17 cellular contexts compared by ENCODE assay signal in the genomic region with DNA sequence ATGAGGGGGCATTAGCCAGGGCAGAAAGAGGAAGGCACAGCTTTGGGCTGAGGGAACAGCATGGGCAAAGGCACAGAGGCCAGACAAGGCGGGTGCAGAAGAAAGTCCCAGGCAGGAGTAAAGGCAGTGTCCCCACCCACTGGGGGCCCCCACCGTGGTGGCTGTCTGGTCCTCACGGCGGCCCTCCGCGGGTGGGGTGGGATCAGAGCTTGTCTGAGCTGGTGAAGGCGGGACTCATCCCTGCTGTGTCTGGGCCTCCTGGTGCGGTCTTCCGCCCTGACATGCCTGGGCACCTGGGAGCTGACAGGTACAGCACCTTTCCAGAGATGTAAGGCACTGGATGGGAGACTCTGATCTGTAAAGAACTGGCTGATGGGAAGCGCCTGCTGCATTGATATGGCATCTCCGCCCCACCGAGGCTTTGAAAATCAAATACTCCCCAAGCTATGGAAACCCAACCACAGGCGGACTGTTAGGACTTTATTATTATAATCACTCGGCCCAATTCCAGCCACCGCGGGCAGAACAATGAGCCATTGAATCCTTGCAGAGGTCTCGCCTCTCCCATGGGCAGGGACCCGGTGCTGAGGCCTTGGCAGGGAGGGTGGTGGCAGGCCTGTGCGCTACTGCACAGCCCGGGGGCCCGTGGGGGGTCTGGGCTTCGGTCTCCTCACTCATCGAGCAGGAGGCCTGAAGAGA. TPM values are rescaled to one million over a fixed set of nuclear protein-coding genes. Genes with fewer than 3 reads are reported as not detected.
DNase-seq lines count a peak whose midpoint lies in the region; FAIRE-seq and TF ChIP-seq lines count a peak whose summit lies in the region.
"Had no signal": no experiment of that assay in that cellular context is flagged by ENCODE, and none has a peak within 500 bp of the region (broad histone marks: within the 10 kb centered on the region; RNA-seq: fewer than 3 reads in every experiment).

No MANE protein-coding gene starts in this region.

- WGBS in small intestine, 3 donors, result 21 to 63% (median 44%) methylated on average over 23 of the region's 23 CpGs

- peak; percentile 26 for DNase-seq in NCI-H146 (lab: John Stamatoyannopoulos, UW)
- no peak for DNase-seq in NCI-H146 treated with DMSO at 0.1 percent for 48 hours (lab: John Stamatoyannopoulos, UW; ENCODE audit: unreplicated experiment)
- peak; percentile 8 for DNase-seq in WERI-Rb-1
- DNase-seq in hippocampal formation (lab: John Stamatoyannopoulos, UW), result peak; percentile 6 to 58
- DNase-seq in small intestine, result peak; percentile 35
- no peak for DNase-seq in stimulated activated naive CD4-positive, alpha-beta T cell (lab: John Stamatoyannopoulos, UW)
- no peak for DNase-seq in T-helper 2 cell treated with Interferon-gamma antibody and Interleukin-4, amounts not matched to agents 5 μg/mL and 100 μg/mL, for 36 hours (ENCODE audit: low spot score)
- no peak for DNase-seq in RPMI8226
- DNase-seq: DMS153; OCI-M1; stimulated activated CD4-positive, alpha-beta T cell treated with anti-CD3 and anti-CD28 coated beads, Interleukin-4, amount 100 ng/mL, for 24 hours had no signal

- TF ChIP-seq CTCF in WERI-Rb-1 (IDR thresholded peaks at IDR 0.05; ENCODE audit: low read depth, low read length), result no peak

- H3K36me3 ChIP-seq in WERI-Rb-1, result no peaks in the 10 kb centered on the region
- H3K36me3 ChIP-seq in small intestine (ENCODE audit: control insufficient read depth in 2 of 2, insufficient read depth in 2 of 2, low read length in 2 of 2), result no peaks in the 10 kb centered on the region
- H3K36me3 ChIP-seq: upper lobe of left lung had no signal

- H3K4me3 ChIP-seq in WERI-Rb-1 (ENCODE audit: low read depth, low read length), result no peak overlapping the region
- no peak overlapping the region for H3K4me3 ChIP-seq in small intestine (ENCODE audit: low read depth in 1 of 2, low read length in 2 of 2)
- H3K4me3 ChIP-seq: upper lobe of left lung had no signal

- peak overlapping the region; percentile 78 for H3K27ac ChIP-seq in WERI-Rb-1
- no peak overlapping the region for H3K27ac ChIP-seq in small intestine (ENCODE audit: low read depth in 1 of 2, low read length in 1 of 2)
- H3K27ac ChIP-seq: 22Rv1, upper lobe of left lung, VCaP had no signal

- no peak overlapping the region for H3K27ac Mint-ChIP-seq in T-helper 2 cell treated with Interferon-gamma antibody and Interleukin-4, amounts not matched to agents 5 μg/mL and 100 μg/mL, for 36 hours

- H3K27me3 ChIP-seq in WERI-Rb-1 (ENCODE audit: insufficient read depth, low read depth, severe bottlenecking), result no peaks in the 10 kb centered on the region
- H3K27me3 ChIP-seq in small intestine (ENCODE audit: control insufficient read depth in 2 of 2, insufficient read depth in 2 of 2, low read length in 2 of 2), result no peaks in the 10 kb centered on the region
- H3K27me3 ChIP-seq: upper lobe of left lung had no signal

- no peaks in the 10 kb centered on the region for H3K4me1 ChIP-seq in small intestine (ENCODE audit: control insufficient read depth in 2 of 2, insufficient read depth in 1 of 2, low read depth in 1 of 2, low read length in 1 of 2)

- H3K27me3 Mint-ChIP-seq in T-helper 2 cell treated with Interferon-gamma antibody and Interleukin-4, amounts not matched to agents 5 μg/mL and 100 μg/mL, for 36 hours (ENCODE audit: low read depth), result no peaks in the 10 kb centered on the region

- H3K4me3 Mint-ChIP-seq in T-helper 2 cell treated with Interferon-gamma antibody and Interleukin-4, amounts not matched to agents 5 μg/mL and 100 μg/mL, for 36 hours, result no peak overlapping the region
- H3K4me3 Mint-ChIP-seq: naive thymus-derived CD4-positive, alpha-beta T cell had no signal

- H3K36me3 Mint-ChIP-seq in T-helper 2 cell treated with Interferon-gamma antibody and Interleukin-4, amounts not matched to agents 5 μg/mL and 100 μg/mL, for 36 hours (ENCODE audit: low read depth), result no peaks in the 10 kb centered on the region
- H3K36me3 Mint-ChIP-seq: activated naive CD4-positive, alpha-beta T cell treated with anti-CD3 and anti-CD28 coated beads, Interleukin-2, amount 50 U/mL, for 72 hours had no signal

- no peaks in the 10 kb centered on the region for H3K4me1 Mint-ChIP-seq in T-helper 2 cell treated with Interferon-gamma antibody and Interleukin-4, amounts not matched to agents 5 μg/mL and 100 μg/mL, for 36 hours (ENCODE audit: low read depth)

- H3K9me3 ChIP-seq in WERI-Rb-1 (ENCODE audit: severe bottlenecking), result no peaks in the 10 kb centered on the region
- no peaks in the 10 kb centered on the region for H3K9me3 ChIP-seq in small intestine (ENCODE audit: control insufficient read depth, low read depth)
- H3K9me3 ChIP-seq: upper lobe of left lung had no signal

- no peak for FAIRE-seq in small intestine (lab: Jason Lieb, UNC)
- FAIRE-seq: GM12892 had no signal

- H3K9me3 Mint-ChIP-seq in T-helper 2 cell treated with Interferon-gamma antibody and Interleukin-4, amounts not matched to agents 5 μg/mL and 100 μg/mL, for 36 hours, result no peaks in the 10 kb centered on the region
- H3K9me3 Mint-ChIP-seq: activated naive CD4-positive, alpha-beta T cell treated with anti-CD3 and anti-CD28 coated beads, Interleukin-2, amount 50 U/mL, for 72 hours; naive thymus-derived CD4-positive, alpha-beta T cell had no signal

RNA-seq across cellular contexts. Expression of a gene that starts 14.2 kb away (rescaled TPM):
- polyA plus RNA-seq in small intestine, result 10 to 100 TPM in 2 of 3 donors, 1 to 10 TPM in 1; 7.6 to 18.9 (median 12.1) TPM

RNA-seq across cellular contexts. Expression of a gene that starts 14.2 kb away (rescaled TPM):
- polyA plus RNA-seq in small intestine, result 10 to 100 TPM in 2 of 3 donors, 1 to 10 TPM in 1; 9.7 to 30.6 (median 26.5) TPM

Comparison
In these comparisons a context has a peak if more than half of its experiments do, and no peak if none do; other contexts are left out.
1. DNase-seq: peak in NCI-H146 (single experiment), WERI-Rb-1 (single experiment), hippocampal formation (2 of 2) and small intestine (single experiment); none in NCI-H146 treated with DMSO at 0.1 percent for 48 hours (single experiment), stimulated activated naive CD4-positive, alpha-beta T cell (0 of 6), T-helper 2 cell treated with Interferon-gamma antibody and Interleukin-4, amounts not matched to agents 5 μg/mL and 100 μg/mL, for 36 hours (single experiment) and RPMI8226 (single experiment).